9 cellular contexts compared by ENCODE assay signal in the genomic region with DNA sequence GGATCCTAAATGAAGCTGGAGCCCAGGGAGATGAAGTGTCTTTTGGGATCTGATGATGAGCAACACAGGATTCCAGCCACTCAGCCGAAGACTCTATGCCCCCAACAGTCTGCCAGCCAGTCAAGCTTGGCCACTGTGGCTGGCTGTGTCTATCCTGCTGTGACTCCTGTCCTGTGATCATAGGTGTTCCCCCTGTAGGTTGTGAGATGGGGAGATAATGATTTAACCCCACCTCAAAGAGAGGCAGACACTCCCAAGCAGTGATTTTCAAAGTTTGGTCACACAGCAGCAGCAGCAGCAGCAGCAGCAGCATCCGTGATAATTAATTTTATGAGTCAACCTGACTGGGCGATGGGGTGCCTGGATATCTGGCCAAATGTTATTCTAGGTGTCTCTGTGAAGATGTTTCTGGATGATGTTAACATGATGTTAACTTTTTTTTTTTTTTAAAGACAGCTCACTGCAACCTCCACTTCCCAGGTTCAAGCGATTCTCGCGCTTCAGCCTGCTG. TPM values are rescaled to one million over a fixed set of nuclear protein-coding genes. Genes with fewer than 3 reads are reported as not detected.
DNase-seq lines count a peak whose midpoint lies in the region; ATAC-seq and TF ChIP-seq lines count a peak whose summit lies in the region.
"Had no signal": no experiment of that assay in that cellular context is flagged by ENCODE, and none has a peak within 500 bp of the region (broad histone marks: within the 10 kb centered on the region; RNA-seq: fewer than 3 reads in every experiment).

No MANE protein-coding gene starts in this region.

- H3K36me3 ChIP-seq in right atrium auricular region (no peaks in the 10 kb centered on the region), vagina (no peaks in the 10 kb centered on the region)

- TF ChIP-seq CTCF in right atrium auricular region (IDR thresholded peaks at IDR 0.05) (no peak), vagina (IDR thresholded peaks at IDR 0.05) (no peak)

- H3K27ac ChIP-seq in right atrium auricular region (no peak overlapping the region), vagina (peak overlapping the region; percentile 83)

- peak; percentile 55 for DNase-seq in right atrium auricular region (ENCODE audit: low spot score)
- DNase-seq in Right ventricle myocardium superior, result no peak
- DNase-seq in RPMI7951 (ENCODE audit: low read depth), result peak; percentile 81
- peak; percentile 89 for DNase-seq in kidney glomerular epithelial cell (lab: John Stamatoyannopoulos, UW)
- peak; percentile 22 to 78 for DNase-seq in vagina (ENCODE audit: extremely low spot score in 2 of 2)
- no peak for DNase-seq in amniotic stem cell (lab: John Stamatoyannopoulos, UW)
- DNase-seq: activated gamma-delta T cell treated with Interleukin-2 at 50 U/mL for 16 hours had no signal

- no peaks in the 10 kb centered on the region for H3K27me3 ChIP-seq in right atrium auricular region
- H3K27me3 ChIP-seq in vagina, result no peaks in the 10 kb centered on the region

- ATAC-seq in Right ventricle myocardium superior (ENCODE audit: poor library complexity) (no peak), GM19324 (IDR thresholded peaks at IDR 0.05; ENCODE audit: low FRiP score, unreplicated experiment) (no peak), HG02571 (IDR thresholded peaks at IDR 0.05; ENCODE audit: unreplicated experiment) (no peak)

- no peaks in the 10 kb centered on the region for H3K9me3 ChIP-seq in right atrium auricular region
- H3K9me3 ChIP-seq in vagina, result no peaks in the 10 kb centered on the region

- no peak for TF ChIP-seq POLR2A in vagina (IDR thresholded peaks at IDR 0.05)

- H3K4me3 ChIP-seq in right atrium auricular region, result no peak overlapping the region
- no peak overlapping the region for H3K4me3 ChIP-seq in vagina

- intact Hi-C loops in Right ventricle myocardium superior (cut with DNase I), result no loop called here
- intact Hi-C loops in vagina (cut with DNase I), result no loop called here

- H3K4me1 ChIP-seq in right atrium auricular region, result peaks cover 0 to 44% of the 10 kb centered on the region in 2 donors
- peaks cover 63% of the 10 kb centered on the region for H3K4me1 ChIP-seq in vagina

RNA-seq across cellular contexts. Expression of a gene that starts 21.4 kb away (rescaled TPM):
- total RNA-seq in right atrium auricular region (100 to 1,000 TPM; 471 to 664 TPM), Right ventricle myocardium superior (199 TPM), vagina (1,771 TPM)
- 33.5 and 35.8 TPM in 2 replicates for total RNA-seq in RPMI7951 (2014; rRNA removed; shearing (Covaris generic))

Comparison
In these comparisons a context has a peak if more than half of its experiments do, and no peak if none do; other contexts are left out.
1. DNase-seq: peak in right atrium auricular region (single experiment), RPMI7951 (single experiment), kidney glomerular epithelial cell (single experiment) and vagina (2 of 2); none in Right ventricle myocardium superior (single experiment) and amniotic stem cell (single experiment).